Comparison of ENCODE assay signal across 29 cellular contexts in genomic region chr9:131589993-131590392, GRCh38. TPM values are rescaled to one million over a fixed set of nuclear protein-coding genes. Genes with fewer than 3 reads are reported as not detected.
DNase-seq lines count a peak whose midpoint lies in the region; ATAC-seq, FAIRE-seq and TF ChIP-seq lines count a peak whose summit lies in the region.
"Had no signal": no experiment of that assay in that cellular context is flagged by ENCODE, and none has a peak within 500 bp of the region (broad histone marks: within the 10 kb centered on the region; RNA-seq: fewer than 3 reads in every experiment).

No MANE protein-coding gene starts in this region.

- TF ChIP-seq EP300 in HepG2 (IDR thresholded peaks at IDR 0.05; ENCODE audit: low read depth in 2 of 2, low read length in 2 of 2) (no peak), HepG2 (CRISPR knock-in tag; IDR thresholded peaks at IDR 0.05; ENCODE audit: borderline replicate concordance) (no peak)

- no peak for DNase-seq in activated CD4-positive, alpha-beta T cell treated with anti-CD3 and anti-CD28 coated beads, Interleukin-2, amount 10 ng/mL, durations not matched to agents 24 days and 14 days
- no peak for DNase-seq in activated CD4-positive, alpha-beta T cell treated with anti-CD3 and anti-CD28 coated beads, Interleukin-2, amount 50 U/mL, for 48 hours
- DNase-seq in RWPE1 (ENCODE audit: low spot score): no peak
- no peak for DNase-seq in HepG2 (ENCODE audit: low spot score)
- DNase-seq in NCI-H1417 (lab: John Stamatoyannopoulos, UW): no peak
- DNase-seq: activated CD4-positive, CD25-positive, alpha-beta regulatory T cell; endodermal cell; naive B cell; NCI-H1105; NCI-H2227 treated with DMSO at 0.1 percent for 48 hours; retina; small intestine; stimulated activated CD4-positive, alpha-beta T cell treated with anti-CD3 and anti-CD28 coated beads, Interleukin-2, amount 100 ng/mL, for 24 hours had no signal

- H3K9me3 Mint-ChIP-seq in activated CD4-positive, alpha-beta T cell treated with anti-CD3 and anti-CD28 coated beads, Interleukin-2, amount 10 ng/mL, durations not matched to agents 24 days and 14 days: no peaks in the 10 kb centered on the region
- H3K9me3 Mint-ChIP-seq: brain, endodermal cell, naive B cell had no signal

- H3K4me1 Mint-ChIP-seq in activated CD4-positive, alpha-beta T cell treated with anti-CD3 and anti-CD28 coated beads, Interleukin-2, amount 10 ng/mL, durations not matched to agents 24 days and 14 days: peaks cover 45% of the 10 kb centered on the region
- H3K4me1 Mint-ChIP-seq: brain, endodermal cell had no signal

- intact Hi-C loops in activated CD4-positive, alpha-beta T cell treated with anti-CD3 and anti-CD28 coated beads, Interleukin-2, amount 10 ng/mL, durations not matched to agents 24 days and 14 days (cut with micrococcal nuclease): loop anchor here (5.0 kb wide), 1 partner anchor 37 kb away; no protein-coding TSS in a partner anchor
- intact Hi-C loops in HepG2 (cut with micrococcal nuclease; ENCODE audit: unreplicated experiment): no loop called here

- H3K4me1 ChIP-seq in BLaER1 (peaks cover 91% of the 10 kb centered on the region), HepG2 (ENCODE audit: insufficient read depth, low read length) (peaks cover 6% of the 10 kb centered on the region; the same call in 1 of the 2 replicates)
- H3K4me1 ChIP-seq: adrenal gland, HAP-1 had no signal

- H3K27ac Mint-ChIP-seq in activated CD4-positive, alpha-beta T cell treated with anti-CD3 and anti-CD28 coated beads, Interleukin-2, amount 10 ng/mL, durations not matched to agents 24 days and 14 days: peak overlapping the region; percentile 87
- H3K27ac Mint-ChIP-seq: endodermal cell had no signal

- H4K20me1 ChIP-seq in BLaER1: peaks cover 90% of the 10 kb centered on the region
- no peaks in the 10 kb centered on the region for H4K20me1 ChIP-seq in HepG2 (ENCODE audit: insufficient read depth, low read length)

- CTCF ChIA-PET in RWPE1 (lab: Yijun Ruan, JAX) (interaction anchor here (1.0 to 2.2 kb wide), 3 partner anchors 89 to 166 kb away, joined by 4 to 15 read pairs (median 13); no protein-coding TSS in a partner anchor), HepG2 (lab: Yijun Ruan, JAX; ENCODE audit: low intra/inter-chr PET ratio, low total read pairs) (interaction anchor here (1.6 to 5.7 kb wide), 3 partner anchors 152 to 165 kb away, joined by 5 to 185 read pairs (median 30); partner anchors contain the start of gene RAPGEF1)

- no peak for TF ChIP-seq CTCF in RWPE1 (conservative IDR thresholded peaks at IDR 0.05; ENCODE audit: low read depth)
- no peak for TF ChIP-seq CTCF in HepG2 (CRISPR knock-in tag; IDR thresholded peaks at IDR 0.05)

- H3K27ac ChIP-seq in BLaER1: no peak overlapping the region
- H3K27ac ChIP-seq in RWPE1: peak overlapping the region; percentile 1; the same call in 1 of the 2 replicates
- H3K27ac ChIP-seq in HepG2 (ENCODE audit: extremely low read length, insufficient read depth, low read length): no peak overlapping the region
- H3K27ac ChIP-seq: adrenal gland, coronary artery, esophagus muscularis mucosa, hepatocyte, left lung had no signal

- TF ChIP-seq POLR2A in HepG2 (IDR thresholded peaks at IDR 0.05; ENCODE audit: insufficient read depth in 1 of 2, low read depth in 2 of 2, low read length in 2 of 2): no peak

- H3K79me2 ChIP-seq in HepG2 (ENCODE audit: insufficient read depth, low read length): no peaks in the 10 kb centered on the region
- H3K79me2 ChIP-seq: hepatocyte had no signal

- H3K36me3 ChIP-seq in BLaER1 (peaks cover 53% of the 10 kb centered on the region), HepG2 (replicated peaks in 1 of 2; ENCODE audit: control insufficient read depth in 1 of 2, insufficient read depth in 2 of 2, low read length in 2 of 2) (peaks cover 14 to 27% of the 10 kb centered on the region in 2 experiments; a peak in 4 of 5 replicates)

- H3K4me2 ChIP-seq in BLaER1 (peak overlapping the region; percentile 73), HepG2 (ENCODE audit: low read depth, low read length) (no peak overlapping the region)
- H3K4me2 ChIP-seq: hepatocyte had no signal

- H3K9ac ChIP-seq in BLaER1 (0 out of 2 replicates have a peak overlapping the region, but pooled peaks have one; percentile 7), HepG2 (ENCODE audit: insufficient read depth, low read depth, low read length) (no peak overlapping the region)

- no peak for ATAC-seq in HepG2
- ATAC-seq in HG03045 (IDR thresholded peaks at IDR 0.05; ENCODE audit: unreplicated experiment): no peak
- ATAC-seq in GM19463 (IDR thresholded peaks at IDR 0.05; ENCODE audit: unreplicated experiment): no peak
- ATAC-seq: left lung had no signal

- no peak for FAIRE-seq in HepG2 (lab: Jason Lieb, UNC)
- FAIRE-seq: frontal cortex, small intestine had no signal

- TF ChIP-seq RAD21 in HepG2 (CRISPR knock-in tag; IDR thresholded peaks at IDR 0.05): no peak

- no peak overlapping the region for H2AFZ ChIP-seq in HepG2 (ENCODE audit: low read length)
- H2AFZ ChIP-seq: hepatocyte had no signal

- POLR2A ChIA-PET in RWPE1 (lab: Yijun Ruan, JAX; ENCODE audit: low non-redundant PET) (no interaction called here), HepG2 (lab: Yijun Ruan, JAX) (no interaction called here)

- H3K36me3 Mint-ChIP-seq in activated CD4-positive, alpha-beta T cell treated with anti-CD3 and anti-CD28 coated beads, Interleukin-2, amount 10 ng/mL, durations not matched to agents 24 days and 14 days (ENCODE audit: low read depth): peaks cover 62% of the 10 kb centered on the region

- H3K27me3 ChIP-seq in BLaER1: no peaks in the 10 kb centered on the region
- H3K27me3 ChIP-seq in HepG2 (ENCODE audit: control insufficient read depth in 1 of 2, insufficient read depth in 2 of 2, low read length in 2 of 2): no peaks in the 10 kb centered on the region
- H3K27me3 ChIP-seq: adrenal gland, esophagus muscularis mucosa, hepatocyte, left lung had no signal

- no peaks in the 10 kb centered on the region for H3K9me3 ChIP-seq in BLaER1
- no peaks in the 10 kb centered on the region for H3K9me3 ChIP-seq in HepG2 (ENCODE audit: low read length)
- H3K9me3 ChIP-seq: adrenal gland, esophagus muscularis mucosa, HAP-1, left lung had no signal

- no TSS peak for BruUV-seq in HepG2 (replicated peaks; lab: Mats Ljungman, UMichigan)

- H3K4me3 Mint-ChIP-seq in activated CD4-positive, alpha-beta T cell treated with anti-CD3 and anti-CD28 coated beads, Interleukin-2, amount 10 ng/mL, durations not matched to agents 24 days and 14 days: no peak overlapping the region
- H3K4me3 Mint-ChIP-seq: brain, endodermal cell had no signal

- in situ Hi-C loops in HepG2 (cut with HindIII; ENCODE audit: extremely low pct_ligation_motif_present, low pct_unique_long_range_greater_than_20kb): loop anchor here (5.0 to 25.0 kb wide), 2 partner anchors 152 to 647 kb away; partner anchors contain the start of gene RAPGEF1

- no peak overlapping the region for H3K4me3 ChIP-seq in BLaER1
- no peak overlapping the region for H3K4me3 ChIP-seq in HepG2 (replicated peaks in 1 of 3; ENCODE audit: insufficient read depth in 1 of 3, low read depth in 2 of 3, low read length in 3 of 3)
- H3K4me3 ChIP-seq: adrenal gland, coronary artery, esophagus muscularis mucosa, HAP-1, hepatocyte, left lung had no signal

- no peaks in the 10 kb centered on the region for H3K27me3 Mint-ChIP-seq in activated CD4-positive, alpha-beta T cell treated with anti-CD3 and anti-CD28 coated beads, Interleukin-2, amount 10 ng/mL, durations not matched to agents 24 days and 14 days
- H3K27me3 Mint-ChIP-seq: naive B cell had no signal

- 98% methylated on average over 11 of the region's 14 CpGs for WGBS in HepG2 (ENCODE audit: low lambda C conversion rate)

RNA-seq across cellular contexts. Expression of gene PRRT1B, which starts 44.7 kb away (rescaled TPM):
- not detected in 2 replicates for total RNA-seq in activated CD4-positive, alpha-beta T cell treated with anti-CD3 and anti-CD28 coated beads, Interleukin-2, amount 10 ng/mL, durations not matched to agents 24 days and 14 days
- not detected in 2 replicates for total RNA-seq in HepG2 (2016; rRNA removed; fragmentation: Illumina TruSeq; extraction: Trizol)
- not detected in 2 replicates for total RNA-seq in HepG2 (2016; cell fraction: cytosol; rRNA removed; fragmentation: Illumina TruSeq; extraction: Trizol; ENCODE audit: low read depth)
- total RNA-seq in HepG2 (2016; cell fraction: insoluble cytoplasmic fraction; rRNA removed; fragmentation: Illumina TruSeq; extraction: Trizol): not detected in 2 replicates
- total RNA-seq in HepG2 (2016; cell fraction: membrane; rRNA removed; fragmentation: Illumina TruSeq; extraction: Trizol): not detected in 2 replicates
- total RNA-seq in HepG2 (2016; cell fraction: nucleus; rRNA removed; fragmentation: Illumina TruSeq; extraction: Trizol): not detected in 2 replicates
- not detected in 2 replicates for polyA plus RNA-seq in HepG2 (2011; rRNA removed)
- not detected in 2 replicates for polyA plus RNA-seq in HepG2 (2011; cell fraction: cytosol; rRNA removed)
- not detected in 2 replicates for polyA plus RNA-seq in HepG2 (2011; cell fraction: nucleus; rRNA removed)
- not detected in 2 replicates for polyA plus RNA-seq in HepG2 (2012)
- not detected in 2 replicates for polyA plus RNA-seq in HepG2 (2016; cell fraction: cytosol; fragmentation: Illumina TruSeq; extraction: Trizol; ENCODE audit: low read depth)
- polyA plus RNA-seq in HepG2 (2016; cell fraction: insoluble cytoplasmic fraction; fragmentation: Illumina TruSeq; extraction: Trizol; ENCODE audit: low read depth): not detected in 2 replicates
- polyA plus RNA-seq in HepG2 (2016; cell fraction: membrane; fragmentation: Illumina TruSeq; extraction: Trizol; ENCODE audit: low read depth): not detected in 2 replicates
- not detected in 2 replicates for polyA plus RNA-seq in HepG2 (2016; cell fraction: nucleus; fragmentation: Illumina TruSeq; extraction: Trizol; ENCODE audit: insufficient read depth, low read depth)
- polyA minus RNA-seq in HepG2 (2011; rRNA and poly(A)+ RNA removed; ENCODE audit: low replicate concordance): not detected in 2 replicates
- polyA minus RNA-seq in HepG2 (2011; cell fraction: cytosol; rRNA and poly(A)+ RNA removed): not detected in 2 replicates
- polyA minus RNA-seq in HepG2 (2011; cell fraction: nucleus; rRNA and poly(A)+ RNA removed): not detected in 2 replicates
- total RNA-seq: A172; activated CD8-positive, alpha-beta memory T cell treated with anti-CD3 and anti-CD28 coated beads for 36 hours; adrenal gland; frontal cortex; osteocyte; temporal lobe; urinary bladder had no signal
- polyA plus RNA-seq: adrenal gland, urinary bladder had no signal

RNA-seq across cellular contexts. Expression of gene UCK1, which starts 58.9 kb away (rescaled TPM):
- total RNA-seq in activated CD4-positive, alpha-beta T cell treated with anti-CD3 and anti-CD28 coated beads, Interleukin-2, amount 10 ng/mL, durations not matched to agents 24 days and 14 days: 25.2 and 27.9 TPM in 2 replicates
- total RNA-seq in HepG2 (2016; rRNA removed; fragmentation: Illumina TruSeq; extraction: Trizol): 24.1 and 25.3 TPM in 2 replicates
- total RNA-seq in HepG2 (2016; cell fraction: cytosol; rRNA removed; fragmentation: Illumina TruSeq; extraction: Trizol; ENCODE audit: low read depth): 15.3 and 19.7 TPM in 2 replicates
- 23.3 and 24.1 TPM in 2 replicates for total RNA-seq in HepG2 (2016; cell fraction: insoluble cytoplasmic fraction; rRNA removed; fragmentation: Illumina TruSeq; extraction: Trizol)
- total RNA-seq in HepG2 (2016; cell fraction: membrane; rRNA removed; fragmentation: Illumina TruSeq; extraction: Trizol): 33.2 and 36.4 TPM in 2 replicates
- total RNA-seq in HepG2 (2016; cell fraction: nucleus; rRNA removed; fragmentation: Illumina TruSeq; extraction: Trizol): 15.4 and 16.5 TPM in 2 replicates
- 11.0 and 15.3 TPM in 2 replicates for polyA plus RNA-seq in HepG2 (2011; rRNA removed)
- polyA plus RNA-seq in HepG2 (2011; cell fraction: cytosol; rRNA removed): 14.5 and 15.9 TPM in 2 replicates
- 23.4 and 24.9 TPM in 2 replicates for polyA plus RNA-seq in HepG2 (2011; cell fraction: nucleus; rRNA removed)
- polyA plus RNA-seq in HepG2 (2012): 12.9 and 14.6 TPM in 2 replicates
- 19.2 and 25.0 TPM in 2 replicates for polyA plus RNA-seq in HepG2 (2016; cell fraction: cytosol; fragmentation: Illumina TruSeq; extraction: Trizol; ENCODE audit: low read depth)
- 27.5 and 27.7 TPM in 2 replicates for polyA plus RNA-seq in HepG2 (2016; cell fraction: insoluble cytoplasmic fraction; fragmentation: Illumina TruSeq; extraction: Trizol; ENCODE audit: low read depth)
- polyA plus RNA-seq in HepG2 (2016; cell fraction: membrane; fragmentation: Illumina TruSeq; extraction: Trizol; ENCODE audit: low read depth): 32.5 and 35.5 TPM in 2 replicates
- polyA plus RNA-seq in HepG2 (2016; cell fraction: nucleus; fragmentation: Illumina TruSeq; extraction: Trizol; ENCODE audit: insufficient read depth, low read depth): 32.5 and 35.4 TPM in 2 replicates
- 11.4 and 48.7 TPM in 2 replicates for polyA minus RNA-seq in HepG2 (2011; rRNA and poly(A)+ RNA removed; ENCODE audit: low replicate concordance)
- polyA minus RNA-seq in HepG2 (2011; cell fraction: cytosol; rRNA and poly(A)+ RNA removed): 6.5 and 6.8 TPM in 2 replicates
- 8.3 and 8.5 TPM in 2 replicates for polyA minus RNA-seq in HepG2 (2011; cell fraction: nucleus; rRNA and poly(A)+ RNA removed)
